Comparison of ENCODE assay signal across 23 cellular contexts in genomic region chr13:77215543-77215942, GRCh38.
"Had no signal": no experiment of that assay in that cellular context is flagged by ENCODE, and none has a peak within 500 bp of the region (broad histone marks: within the 10 kb centered on the region; RNA-seq: fewer than 3 reads in every experiment).

No MANE protein-coding gene starts in this region.

- H3K4me3 Mint-ChIP-seq: endodermal cell; natural killer cell; stimulated activated memory B cell treated with anti-CD40 and anti-IgM and Interleukin-4, amounts not matched to agents 10 μg/mL and 1 μg/mL and 100 μg/mL, for 72 hours; stimulated activated naive CD8-positive, alpha-beta T cell treated with anti-CD3 and anti-CD28 coated beads, Interleukin-15, amount 100 ng/mL, for 72 hours had no signal

- FAIRE-seq: endothelial cell of umbilical vein, frontal cortex had no signal

- ATAC-seq: heart left ventricle; left colon; natural killer cell; psoas muscle; sciatic nerve; stimulated activated memory B cell treated with anti-CD40 and anti-IgM and Interleukin-4, amounts not matched to agents 10 μg/mL and 1 μg/mL and 100 μg/mL, for 72 hours; stimulated activated naive CD8-positive, alpha-beta T cell treated with anti-CD3 and anti-CD28 coated beads, Interleukin-15, amount 100 ng/mL, for 72 hours had no signal

- H3K9me3 Mint-ChIP-seq: endodermal cell; natural killer cell; stimulated activated memory B cell treated with anti-CD40 and anti-IgM and Interleukin-4, amounts not matched to agents 10 μg/mL and 1 μg/mL and 100 μg/mL, for 72 hours; stimulated activated naive CD8-positive, alpha-beta T cell treated with anti-CD3 and anti-CD28 coated beads, Interleukin-15, amount 100 ng/mL, for 72 hours had no signal

- H3K27me3 ChIP-seq: heart left ventricle, spleen had no signal

- H3K9me3 ChIP-seq: heart left ventricle, psoas muscle, spleen had no signal

- H3K4me1 Mint-ChIP-seq: stimulated activated memory B cell treated with anti-CD40 and anti-IgM and Interleukin-4, amounts not matched to agents 10 μg/mL and 1 μg/mL and 100 μg/mL, for 72 hours; stimulated activated naive CD8-positive, alpha-beta T cell treated with anti-CD3 and anti-CD28 coated beads, Interleukin-15, amount 100 ng/mL, for 72 hours had no signal

- H3K4me3 ChIP-seq: coronary artery, heart left ventricle, psoas muscle, spleen had no signal

- H3K27ac ChIP-seq: coronary artery, heart left ventricle, parathyroid adenoma, psoas muscle, spleen had no signal

- DNase-seq: effector CD4-positive, alpha-beta T cell; endodermal cell; erythroblast; heart left ventricle; hippocampal formation; left colon; natural killer cell; occipital lobe; psoas muscle; retina; spleen; stimulated activated CD4-positive, alpha-beta T cell treated with anti-CD3 and anti-CD28 coated beads, Interleukin-15, amount 100 ng/mL, for 24 hours; stimulated activated CD4-positive, alpha-beta T cell treated with anti-CD3 and anti-CD28 coated beads, Interleukin-1b, Interleukin-23, amount 100 ng/mL, for 48 hours; stimulated activated CD4-positive, alpha-beta T cell treated with anti-CD3 and anti-CD28 coated beads, Interleukin-4, amount 100 ng/mL, for 24 hours; stimulated activated naive CD8-positive, alpha-beta T cell treated with anti-CD3 and anti-CD28 coated beads, Interleukin-15, amount 100 ng/mL, for 72 hours; substantia nigra; trophoblast cell had no signal

- H3K4me1 ChIP-seq: heart left ventricle, parathyroid adenoma, psoas muscle had no signal

- H3K27ac Mint-ChIP-seq: endodermal cell; stimulated activated memory B cell treated with anti-CD40 and anti-IgM and Interleukin-4, amounts not matched to agents 10 μg/mL and 1 μg/mL and 100 μg/mL, for 72 hours; stimulated activated naive CD8-positive, alpha-beta T cell treated with anti-CD3 and anti-CD28 coated beads, Interleukin-15, amount 100 ng/mL, for 72 hours had no signal

- H3K27me3 Mint-ChIP-seq: stimulated activated memory B cell treated with anti-CD40 and anti-IgM and Interleukin-4, amounts not matched to agents 10 μg/mL and 1 μg/mL and 100 μg/mL, for 72 hours; stimulated activated naive CD8-positive, alpha-beta T cell treated with anti-CD3 and anti-CD28 coated beads, Interleukin-15, amount 100 ng/mL, for 72 hours had no signal
